In the genomic region with DNA sequence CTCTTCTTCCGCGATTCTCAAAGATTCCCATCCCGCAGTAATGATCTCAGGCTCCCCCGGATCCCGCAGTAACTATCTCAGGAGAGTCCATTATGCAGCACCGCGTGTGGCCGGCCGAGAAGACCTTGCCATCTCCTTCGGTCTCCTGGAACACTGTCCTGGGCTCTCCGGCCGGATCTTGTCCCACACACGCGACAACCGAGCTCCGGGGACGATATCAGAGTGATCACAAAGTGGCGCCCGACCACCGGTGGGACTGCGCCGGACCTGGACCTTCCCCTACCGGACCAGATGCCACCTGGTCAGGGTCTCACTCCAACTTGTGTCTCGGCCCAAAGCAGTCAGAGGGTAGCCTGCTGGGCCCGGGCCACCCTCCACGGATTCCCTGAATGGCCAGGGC, we compare ENCODE assay signal across 20 cellular contexts.
"Had no signal": no experiment of that assay in that cellular context is flagged by ENCODE, and none has a peak within 500 bp of the region (broad histone marks: within the 10 kb centered on the region; RNA-seq: fewer than 3 reads in every experiment).

No MANE protein-coding gene starts in this region.

- DNase-seq: Karpas-422, KBM-7, MG63, NCI-H1092, NCI-H1105 treated with DMSO at 0.1 percent for 48 hours, NCI-H1417 treated with DMSO at 0.1 percent for 48 hours, NCI-H146, NCI-H1694 treated with DMSO at 0.1 percent for 48 hours, NCI-H1930, NCI-H2081, NCI-H2107, NCI-H2227 treated with DMSO at 0.1 percent for 48 hours, NCI-H524, NCI-H526 treated with DMSO at 0.1 percent for 48 hours, NCI-H748 treated with DMSO at 0.1 percent for 48 hours, RPMI8226, SHP77, SJCRH30 had no signal

- H3K36me3 ChIP-seq: MG63, SJCRH30 had no signal

- H3K27ac ChIP-seq: SJCRH30 had no signal

- FAIRE-seq: RCC 7860 had no signal

- H3K27me3 ChIP-seq: MG63, SJCRH30 had no signal

- H3K4me3 ChIP-seq: MG63, SJCRH30 had no signal

- ATAC-seq: SK-N-SH treated with all-trans-retinoic acid at 6 μM for 48 hours had no signal

- H3K4me1 ChIP-seq: SJCRH30 had no signal
